Comparison of ENCODE assay signal across 27 cellular contexts in the genomic region with DNA sequence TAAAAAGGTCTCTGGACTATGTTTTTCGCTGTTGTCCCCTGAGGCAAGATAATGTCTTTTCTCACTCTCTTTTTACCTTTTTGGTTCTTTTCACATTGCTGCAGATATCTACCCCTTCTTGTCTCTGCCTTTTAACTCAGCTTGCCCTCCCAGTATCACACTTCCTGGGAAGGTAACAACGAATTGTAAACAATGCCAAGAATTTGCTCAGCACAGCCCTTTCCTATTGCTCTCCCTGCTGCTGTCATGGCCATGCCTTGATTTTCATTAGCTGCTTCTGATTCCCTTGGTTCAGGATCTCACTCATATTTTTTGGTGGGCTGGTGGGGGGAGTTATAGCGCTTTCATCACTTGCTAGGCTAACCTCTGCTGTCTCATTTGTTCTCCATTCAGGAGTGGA.
A peak's percentile ranks its signal among the peaks of the same experiment; 100 is the strongest.
DNase-seq lines count a peak whose midpoint lies in the region; ATAC-seq and TF ChIP-seq lines count a peak whose summit lies in the region.
"Had no signal": no experiment of that assay in that cellular context is flagged by ENCODE, and none has a peak within 500 bp of the region (broad histone marks: within the 10 kb centered on the region; RNA-seq: fewer than 3 reads in every experiment).

No MANE protein-coding gene starts in this region.

- H2AFZ ChIP-seq in neuronal stem cell (ENCODE audit: low read length), result peak overlapping the region; percentile 40

- H3K27ac ChIP-seq in right cardiac atrium (ENCODE audit: low read length) (peak overlapping the region; percentile 15), neuronal stem cell (replicated peaks; ENCODE audit: low read length) (no peak overlapping the region)
- H3K27ac ChIP-seq: BLaER1, ovary, SJSA1, thoracic aorta, vagina, VCaP had no signal

- TF ChIP-seq CTCF in GM10266 (IDR thresholded peaks at IDR 0.05; ENCODE audit: control insufficient read depth, insufficient read depth, low read depth, missing control alignments), result no peak

- H3K4me3 ChIP-seq in H7 (ENCODE audit: insufficient read depth, low read depth, low read length) (no peak overlapping the region), right cardiac atrium (ENCODE audit: low read length) (no peak overlapping the region), neuronal stem cell (ENCODE audit: low read length in 2 of 2) (no peak overlapping the region)
- H3K4me3 ChIP-seq: BLaER1, lung, ovary, SJSA1, thoracic aorta, vagina had no signal

- H3K79me1 ChIP-seq in neuronal stem cell (ENCODE audit: low read depth, low read length), result no peaks in the 10 kb centered on the region

- no peak overlapping the region for H4K8ac ChIP-seq in neuronal stem cell (ENCODE audit: low read depth, low read length)

- DNase-seq in H7 (peak; percentile 19), NCI-H69 (lab: John Stamatoyannopoulos, UW) (peak; percentile 28), right cardiac atrium (no peak), neuronal stem cell (ENCODE audit: low spot score) (no peak), NCI-H1930 (lab: John Stamatoyannopoulos, UW) (no peak), GM10266 (ENCODE audit: extremely low spot score) (no peak), H4 (ENCODE audit: low spot score) (no peak)
- DNase-seq: activated CD4-positive, alpha-beta T cell treated with anti-CD3 and anti-CD28 coated beads, Interleukin-2, amount 10 ng/mL, durations not matched to agents 24 days and 14 days; activated effector memory CD4-positive, alpha-beta T cell treated with anti-CD3 and anti-CD28 coated beads, Interleukin-2, amount 50 U/mL, for 16 hours; activated T-cell treated with anti-CD3 and anti-CD28 coated beads, Interleukin-2, amount 50 U/mL, for 24 hours; DMS 273 treated with DMSO at 0.1 percent for 48 hours; effector CD4-positive, alpha-beta T cell; kidney glomerular epithelial cell; NCI-H1436 treated with DMSO at 0.1 percent for 48 hours; NCI-H446; NCI-H774; nephron progenitor cell; ovary; retina; small intestine; T1000 had no signal

- intact Hi-C loops in right cardiac atrium (cut with DNase I), result loop anchor here in 1 of 4 donors (5.0 kb wide), 1 partner anchor 122 kb away; a partner anchor contains a TSS

- no peak overlapping the region for H3K9ac ChIP-seq in neuronal stem cell (ENCODE audit: low read depth, low read length, poor library complexity)
- H3K9ac ChIP-seq: BLaER1 had no signal

- H3K4ac ChIP-seq in neuronal stem cell (ENCODE audit: low read length), result no peak overlapping the region

- H3K4me1 ChIP-seq in right cardiac atrium (ENCODE audit: control insufficient read depth, insufficient read depth, low read length) (peaks cover 5% of the 10 kb centered on the region), neuronal stem cell (ENCODE audit: control insufficient read depth in 2 of 2, insufficient read depth in 1 of 2, low read depth in 1 of 2, low read length in 2 of 2) (peaks cover 3 to 5% of the 10 kb centered on the region in 2 donors)
- H3K4me1 ChIP-seq: SJSA1 had no signal

- no peak overlapping the region for H2BK5ac ChIP-seq in neuronal stem cell (ENCODE audit: low read length)

- no peaks in the 10 kb centered on the region for H3K36me3 ChIP-seq in H7 (replicated peaks; ENCODE audit: control insufficient read depth, insufficient read depth, low read length)
- no peaks in the 10 kb centered on the region for H3K36me3 ChIP-seq in neuronal stem cell (replicated peaks in 1 of 2; ENCODE audit: control insufficient read depth in 2 of 2, insufficient read depth in 2 of 2, low read length in 2 of 2)
- H3K36me3 ChIP-seq: BLaER1, ovary, SJSA1, thoracic aorta, vagina had no signal

- H3K27me3 ChIP-seq in H7 (ENCODE audit: control insufficient read depth, insufficient read depth, low read length), result no peaks in the 10 kb centered on the region
- H3K27me3 ChIP-seq in right cardiac atrium (ENCODE audit: control insufficient read depth, insufficient read depth), result no peaks in the 10 kb centered on the region
- H3K27me3 ChIP-seq in neuronal stem cell (ENCODE audit: control insufficient read depth in 3 of 3, insufficient read depth in 3 of 3, low read depth in 1 of 3, low read length in 3 of 3), result no peaks in the 10 kb centered on the region
- H3K27me3 ChIP-seq: BLaER1, ovary, SJSA1, vagina had no signal

- no peak overlapping the region for H2AK5ac ChIP-seq in neuronal stem cell (ENCODE audit: low read depth, low read length)

- no peaks in the 10 kb centered on the region for H3K9me3 ChIP-seq in right cardiac atrium (ENCODE audit: control insufficient read depth, low read length)
- no peaks in the 10 kb centered on the region for H3K9me3 ChIP-seq in neuronal stem cell (replicated peaks in 1 of 2; ENCODE audit: control insufficient read depth in 2 of 2, insufficient read depth in 1 of 2, low read depth in 1 of 2, low read length in 2 of 2)
- H3K9me3 ChIP-seq: BLaER1, ovary, SJSA1, thoracic aorta, vagina had no signal

- H4K91ac ChIP-seq in neuronal stem cell (ENCODE audit: low read depth, low read length, poor library complexity), result no peak overlapping the region

- H2BK120ac ChIP-seq in neuronal stem cell (ENCODE audit: low read depth, low read length), result no peak overlapping the region

- no peak overlapping the region for H2BK12ac ChIP-seq in neuronal stem cell (ENCODE audit: low read length)

- no peak overlapping the region for H3K4me2 ChIP-seq in neuronal stem cell (ENCODE audit: insufficient read depth, low read length, poor library complexity, severe bottlenecking)
- H3K4me2 ChIP-seq: BLaER1 had no signal

- no peak overlapping the region for H3K23ac ChIP-seq in neuronal stem cell (ENCODE audit: low read depth, low read length, poor library complexity)

- H3K14ac ChIP-seq in neuronal stem cell (ENCODE audit: low read length), result no peak overlapping the region

- H2BK15ac ChIP-seq in neuronal stem cell (ENCODE audit: low read length), result no peak overlapping the region

- H3K18ac ChIP-seq in neuronal stem cell (ENCODE audit: low read length), result no peak overlapping the region

- ATAC-seq in right cardiac atrium, result no peak

- 63% methylated on average over 3 of the region's 3 CpGs for WGBS in right cardiac atrium
- WGBS in neuronal stem cell (ENCODE audit: extremely low coverage in 2 of 2, insufficient read length in 2 of 2, insufficient replicate concordance in 1 of 2), 2 donors, result no CpG with 5 or more reads among the region's 3 CpGs

Comparison
In these comparisons a context has a peak if more than half of its experiments do, and no peak if none do; other contexts are left out.
1. DNase-seq: peak in H7 (single experiment) and NCI-H69 (single experiment); none in right cardiac atrium (0 of 3), neuronal stem cell (single experiment), NCI-H1930 (0 of 2), GM10266 (single experiment) and H4 (single experiment).